20 cellular contexts compared by ENCODE assay signal in the genomic region with DNA sequence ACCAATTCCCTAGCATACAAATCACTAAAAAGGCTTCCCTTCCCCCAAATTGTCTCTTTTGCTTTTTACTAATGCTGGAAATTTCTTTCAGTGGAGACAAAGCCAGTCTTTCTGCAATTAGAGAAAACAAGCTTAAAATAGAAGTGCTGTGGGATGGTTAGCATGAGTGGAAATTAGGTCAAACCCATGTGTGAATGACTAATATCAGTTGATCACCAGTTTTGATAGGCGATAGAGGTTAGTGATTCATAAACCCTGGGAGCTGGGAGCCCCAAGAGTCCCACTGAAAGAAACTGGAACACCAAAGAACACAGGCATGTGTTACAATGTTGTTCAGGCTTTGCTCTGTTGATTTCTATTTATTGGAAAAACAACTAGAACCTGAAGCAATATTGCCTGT.
DNase-seq lines count a peak whose midpoint lies in the region; ATAC-seq and TF ChIP-seq lines count a peak whose summit lies in the region.
"Had no signal": no experiment of that assay in that cellular context is flagged by ENCODE, and none has a peak within 500 bp of the region (broad histone marks: within the 10 kb centered on the region; RNA-seq: fewer than 3 reads in every experiment).

No MANE protein-coding gene starts in this region.

- peaks cover 2% of the 10 kb centered on the region for H3K9me3 Mint-ChIP-seq in activated CD4-positive, alpha-beta T cell treated with anti-CD3 and anti-CD28 coated beads, Interleukin-2, amount 10 ng/mL, durations not matched to agents 24 days and 14 days
- H3K9me3 Mint-ChIP-seq in activated CD4-positive, alpha-beta T cell treated with anti-CD3 and anti-CD28 coated beads, Interleukin-2, amount 10 ng/mL, durations not matched to agents 7 days and 5 days = no peaks in the 10 kb centered on the region

- no peaks in the 10 kb centered on the region for H3K36me3 ChIP-seq in lower lobe of right lung
- H3K36me3 ChIP-seq: HAP-1, right lobe of liver, uterus had no signal

- H3K4me3 Mint-ChIP-seq in activated CD4-positive, alpha-beta T cell treated with anti-CD3 and anti-CD28 coated beads, Interleukin-2, amount 10 ng/mL, durations not matched to agents 24 days and 14 days = peak overlapping the region; percentile 42
- H3K4me3 Mint-ChIP-seq in activated CD4-positive, alpha-beta T cell treated with anti-CD3 and anti-CD28 coated beads, Interleukin-2, amount 10 ng/mL, durations not matched to agents 7 days and 5 days = no peak overlapping the region
- peak overlapping the region; percentile 76 for H3K4me3 Mint-ChIP-seq in T-helper 17 cell

- H3K27ac ChIP-seq in lower lobe of right lung = no peak overlapping the region
- H3K27ac ChIP-seq: right lobe of liver, uterus had no signal

- no peak for DNase-seq in activated CD4-positive, alpha-beta T cell treated with anti-CD3 and anti-CD28 coated beads, Interleukin-2, amount 10 ng/mL, durations not matched to agents 24 days and 14 days
- no peak for DNase-seq in activated CD4-positive, alpha-beta T cell treated with anti-CD3 and anti-CD28 coated beads, Interleukin-2, amount 10 ng/mL, durations not matched to agents 7 days and 5 days
- DNase-seq in T-helper 17 cell (no peak), epithelial cell of proximal tubule (ENCODE audit: low read depth) (peak; percentile 72), renal cortical epithelial cell (ENCODE audit: low read depth) (peak; percentile 78), lower lobe of right lung (no peak)
- no peak for DNase-seq in activated CD4-positive, CD25-positive, alpha-beta regulatory T cell (lab: John Stamatoyannopoulos, UW)
- DNase-seq: 8988T; activated CD4-positive, alpha-beta T cell treated with anti-CD3 and anti-CD28 coated beads, Interleukin-2, amount 50 U/mL, for 4 hours; amniotic stem cell; cerebellar nuclear complex; effector CD8-positive, alpha-beta T cell; NCI-H1417; NCI-H2171 treated with DMSO at 0.1 percent for 48 hours; occipital lobe; right lobe of liver; SW 1271; uterus had no signal

- H3K27ac Mint-ChIP-seq in activated CD4-positive, alpha-beta T cell treated with anti-CD3 and anti-CD28 coated beads, Interleukin-2, amount 10 ng/mL, durations not matched to agents 24 days and 14 days = peak overlapping the region; percentile 79
- H3K27ac Mint-ChIP-seq in activated CD4-positive, alpha-beta T cell treated with anti-CD3 and anti-CD28 coated beads, Interleukin-2, amount 10 ng/mL, durations not matched to agents 7 days and 5 days = no peak overlapping the region
- H3K27ac Mint-ChIP-seq in T-helper 17 cell = peak overlapping the region; percentile 79

- H3K27me3 ChIP-seq in lower lobe of right lung (ENCODE audit: low read depth) = peaks cover 6% of the 10 kb centered on the region
- H3K27me3 ChIP-seq: right lobe of liver, uterus had no signal

- POLR2A ChIA-PET in activated CD4-positive, alpha-beta T cell treated with anti-CD3 and anti-CD28 coated beads, Interleukin-2, amount 10 ng/mL, durations not matched to agents 7 days and 5 days (lab: Charles Lee) = no interaction called here

- H3K4me1 ChIP-seq in lower lobe of right lung = no peaks in the 10 kb centered on the region
- H3K4me1 ChIP-seq: HAP-1, right lobe of liver, uterus had no signal

- TF ChIP-seq CTCF in epithelial cell of proximal tubule (conservative IDR thresholded peaks at IDR 0.05; ENCODE audit: low read depth, low read length) (no peak), lower lobe of right lung (IDR thresholded peaks at IDR 0.05) (no peak)

- CTCF ChIA-PET in activated CD4-positive, alpha-beta T cell treated with anti-CD3 and anti-CD28 coated beads, Interleukin-2, amount 10 ng/mL, durations not matched to agents 7 days and 5 days (lab: Charles Lee) = interaction anchor here (1.7 kb wide), 1 partner anchor 12 kb away, joined by 3 read pairs; no protein-coding TSS in a partner anchor

- intact Hi-C loops in activated CD4-positive, alpha-beta T cell treated with anti-CD3 and anti-CD28 coated beads, Interleukin-2, amount 10 ng/mL, durations not matched to agents 24 days and 14 days (cut with micrococcal nuclease) = loop anchor here (1.0 kb wide), 1 partner anchor 8 kb away; no protein-coding TSS in a partner anchor
- intact Hi-C loops in lower lobe of right lung (cut with DNase I) = no loop called here

- H3K36me3 Mint-ChIP-seq in activated CD4-positive, alpha-beta T cell treated with anti-CD3 and anti-CD28 coated beads, Interleukin-2, amount 10 ng/mL, durations not matched to agents 24 days and 14 days (ENCODE audit: low read depth) = no peaks in the 10 kb centered on the region
- H3K36me3 Mint-ChIP-seq in activated CD4-positive, alpha-beta T cell treated with anti-CD3 and anti-CD28 coated beads, Interleukin-2, amount 10 ng/mL, durations not matched to agents 7 days and 5 days (ENCODE audit: low read depth) = no peaks in the 10 kb centered on the region
- peaks cover 4% of the 10 kb centered on the region for H3K36me3 Mint-ChIP-seq in T-helper 17 cell (ENCODE audit: low read depth)

- H3K9me3 ChIP-seq in T-helper 17 cell (ENCODE audit: control insufficient read depth, low read length, poor library complexity, severe bottlenecking) (no peaks in the 10 kb centered on the region), lower lobe of right lung (no peaks in the 10 kb centered on the region)
- H3K9me3 ChIP-seq: HAP-1, right lobe of liver, uterus had no signal

- peak; percentile 30 for ATAC-seq in T-helper 17 cell
- no peak for ATAC-seq in lower lobe of right lung
- no peak for ATAC-seq in HG03378 (IDR thresholded peaks at IDR 0.05; ENCODE audit: unreplicated experiment)
- ATAC-seq: right lobe of liver had no signal

- peaks cover 20% of the 10 kb centered on the region for H3K4me1 Mint-ChIP-seq in activated CD4-positive, alpha-beta T cell treated with anti-CD3 and anti-CD28 coated beads, Interleukin-2, amount 10 ng/mL, durations not matched to agents 24 days and 14 days
- peaks cover 6% of the 10 kb centered on the region for H3K4me1 Mint-ChIP-seq in activated CD4-positive, alpha-beta T cell treated with anti-CD3 and anti-CD28 coated beads, Interleukin-2, amount 10 ng/mL, durations not matched to agents 7 days and 5 days
- peaks cover 21% of the 10 kb centered on the region for H3K4me1 Mint-ChIP-seq in T-helper 17 cell

- H3K4me3 ChIP-seq in epithelial cell of proximal tubule (ENCODE audit: low read depth, low read length) (no peak overlapping the region), lower lobe of right lung (no peak overlapping the region)
- H3K4me3 ChIP-seq: HAP-1, right lobe of liver, uterus had no signal

- H3K27me3 Mint-ChIP-seq in activated CD4-positive, alpha-beta T cell treated with anti-CD3 and anti-CD28 coated beads, Interleukin-2, amount 10 ng/mL, durations not matched to agents 24 days and 14 days = peaks cover 15% of the 10 kb centered on the region
- peaks cover 32% of the 10 kb centered on the region for H3K27me3 Mint-ChIP-seq in activated CD4-positive, alpha-beta T cell treated with anti-CD3 and anti-CD28 coated beads, Interleukin-2, amount 10 ng/mL, durations not matched to agents 7 days and 5 days
- peaks cover 14% of the 10 kb centered on the region for H3K27me3 Mint-ChIP-seq in T-helper 17 cell

Comparison
In these comparisons a context has a peak if more than half of its experiments do, and no peak if none do; other contexts are left out.
1. DNase-seq: peak in epithelial cell of proximal tubule (single experiment) and renal cortical epithelial cell (single experiment); none in activated CD4-positive, alpha-beta T cell treated with anti-CD3 and anti-CD28 coated beads, Interleukin-2, amount 10 ng/mL, durations not matched to agents 24 days and 14 days (single experiment), activated CD4-positive, alpha-beta T cell treated with anti-CD3 and anti-CD28 coated beads, Interleukin-2, amount 10 ng/mL, durations not matched to agents 7 days and 5 days (single experiment), T-helper 17 cell (0 of 3), lower lobe of right lung (single experiment) and activated CD4-positive, CD25-positive, alpha-beta regulatory T cell (0 of 4).